In the genomic region with DNA sequence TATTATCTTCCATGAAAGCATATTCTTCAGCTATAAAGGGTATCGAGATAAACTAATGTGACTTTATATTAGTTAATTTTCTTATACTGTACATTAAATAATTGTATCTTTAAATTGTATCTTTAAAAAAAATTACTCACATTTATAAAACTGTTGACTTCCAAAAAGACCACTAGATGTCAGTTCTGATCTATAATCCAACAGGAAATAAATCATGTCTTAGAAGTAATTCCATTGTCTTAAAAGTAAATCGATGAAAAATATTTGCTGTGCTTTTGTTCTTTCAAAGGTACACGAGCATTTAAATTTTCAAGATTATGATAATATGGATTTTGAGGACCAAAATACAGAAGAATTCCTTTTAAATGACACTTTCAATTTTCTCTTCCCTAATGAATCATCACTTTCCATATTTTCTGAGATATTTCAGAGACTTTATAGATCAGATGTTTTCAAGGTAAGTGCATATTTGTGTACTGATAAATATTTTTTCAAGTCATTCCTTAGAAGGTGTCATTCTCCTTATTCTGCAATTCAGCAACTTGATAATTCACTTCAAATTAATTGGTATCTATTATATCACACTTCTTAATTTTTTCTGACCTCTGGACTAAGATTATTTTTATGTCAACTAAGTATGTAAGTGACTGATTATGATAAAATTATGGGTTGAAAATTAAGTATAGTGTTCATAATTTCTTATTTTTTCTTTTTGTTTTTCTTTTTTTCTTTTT, we compare ENCODE assay signal across 10 cellular contexts.
DNase-seq lines count a peak whose midpoint lies in the region; ATAC-seq and TF ChIP-seq lines count a peak whose summit lies in the region.
"Had no signal": no experiment of that assay in that cellular context is flagged by ENCODE, and none has a peak within 500 bp of the region (broad histone marks: within the 10 kb centered on the region; RNA-seq: fewer than 3 reads in every experiment).

No MANE protein-coding gene starts in this region.

- CTCF ChIA-PET in activated CD8-positive, alpha-beta T cell treated with anti-CD3 and anti-CD28 coated beads for 36 hours (lab: Charles Lee), result interaction anchor here (1.0 kb wide), 1 partner anchor 176 kb away, joined by 4 read pairs; no protein-coding TSS in a partner anchor
- CTCF ChIA-PET in activated CD8-positive, alpha-beta T cell treated with anti-CD3 and anti-CD28 coated beads, Interleukin-2, amount 10 ng/mL, durations not matched to agents 7 days and 5 days (lab: Charles Lee), result no interaction called here

- no peaks in the 10 kb centered on the region for H3K36me3 ChIP-seq in skeletal muscle satellite cell (ENCODE audit: insufficient read depth, low read length)

- H3K27ac Mint-ChIP-seq in activated CD8-positive, alpha-beta T cell treated with anti-CD3 and anti-CD28 coated beads for 36 hours, result no peak overlapping the region
- H3K27ac Mint-ChIP-seq in activated CD8-positive, alpha-beta T cell treated with anti-CD3 and anti-CD28 coated beads, Interleukin-2, amount 10 ng/mL, durations not matched to agents 7 days and 5 days, result no peak overlapping the region
- no peak overlapping the region for H3K27ac Mint-ChIP-seq in chondrocyte (ENCODE audit: unreplicated experiment)
- H3K27ac Mint-ChIP-seq: CD4-positive, alpha-beta T cell; dendritic cell treated with granulocyte-macrophage colony-stimulating factor and Interleukin-4, amounts not matched to agents 40 ng/mL and 50 ng/mL, for 4 days had no signal

- no peaks in the 10 kb centered on the region for H3K4me1 ChIP-seq in skeletal muscle satellite cell (ENCODE audit: control insufficient read depth, insufficient read depth, low read length)

- TF ChIP-seq CTCF in activated CD8-positive, alpha-beta T cell treated with anti-CD3 and anti-CD28 coated beads for 36 hours (IDR thresholded peaks at IDR 0.05), result peak; percentile 53
- TF ChIP-seq CTCF in chondrocyte (IDR thresholded peaks at IDR 0.05), result peak; percentile 92

- no peaks in the 10 kb centered on the region for H3K36me3 Mint-ChIP-seq in activated CD8-positive, alpha-beta T cell treated with anti-CD3 and anti-CD28 coated beads for 36 hours (ENCODE audit: low read depth)
- H3K36me3 Mint-ChIP-seq in activated CD8-positive, alpha-beta T cell treated with anti-CD3 and anti-CD28 coated beads, Interleukin-2, amount 10 ng/mL, durations not matched to agents 7 days and 5 days (ENCODE audit: low read depth), result no peaks in the 10 kb centered on the region
- H3K36me3 Mint-ChIP-seq in chondrocyte (ENCODE audit: low read depth), result no peaks in the 10 kb centered on the region

- no peaks in the 10 kb centered on the region for H3K9me3 ChIP-seq in skeletal muscle satellite cell (replicated peaks; ENCODE audit: low read length)

- H3K4me3 Mint-ChIP-seq in activated CD8-positive, alpha-beta T cell treated with anti-CD3 and anti-CD28 coated beads for 36 hours, result no peak overlapping the region
- H3K4me3 Mint-ChIP-seq in activated CD8-positive, alpha-beta T cell treated with anti-CD3 and anti-CD28 coated beads, Interleukin-2, amount 10 ng/mL, durations not matched to agents 7 days and 5 days, result no peak overlapping the region
- no peak overlapping the region for H3K4me3 Mint-ChIP-seq in chondrocyte (ENCODE audit: unreplicated experiment)
- H3K4me3 Mint-ChIP-seq: CD4-positive, alpha-beta T cell; dendritic cell treated with granulocyte-macrophage colony-stimulating factor and Interleukin-4, amounts not matched to agents 40 ng/mL and 50 ng/mL, for 4 days had no signal

- no peak for ATAC-seq in activated CD8-positive, alpha-beta T cell treated with anti-CD3 and anti-CD28 coated beads for 36 hours
- ATAC-seq in activated CD8-positive, alpha-beta T cell treated with anti-CD3 and anti-CD28 coated beads, Interleukin-2, amount 10 ng/mL, durations not matched to agents 7 days and 5 days, result no peak
- ATAC-seq in HG03175 (IDR thresholded peaks at IDR 0.05; ENCODE audit: unreplicated experiment), result no peak

- H3K27me3 Mint-ChIP-seq in activated CD8-positive, alpha-beta T cell treated with anti-CD3 and anti-CD28 coated beads for 36 hours, result peaks cover 4% of the 10 kb centered on the region
- H3K27me3 Mint-ChIP-seq in activated CD8-positive, alpha-beta T cell treated with anti-CD3 and anti-CD28 coated beads, Interleukin-2, amount 10 ng/mL, durations not matched to agents 7 days and 5 days (ENCODE audit: low read depth), result peaks cover 4% of the 10 kb centered on the region
- no peaks in the 10 kb centered on the region for H3K27me3 Mint-ChIP-seq in chondrocyte (ENCODE audit: low read depth)
- H3K27me3 Mint-ChIP-seq: dendritic cell treated with granulocyte-macrophage colony-stimulating factor and Interleukin-4, amounts not matched to agents 40 ng/mL and 50 ng/mL, for 4 days had no signal

- H3K4me3 ChIP-seq in skeletal muscle satellite cell (ENCODE audit: low read length), result no peak overlapping the region

- no peaks in the 10 kb centered on the region for H3K27me3 ChIP-seq in skeletal muscle satellite cell (ENCODE audit: control insufficient read depth, insufficient read depth, low read length)

- intact Hi-C loops in activated CD8-positive, alpha-beta T cell treated with anti-CD3 and anti-CD28 coated beads for 36 hours (cut with micrococcal nuclease), result no loop called here

- POLR2A ChIA-PET in activated CD8-positive, alpha-beta T cell treated with anti-CD3 and anti-CD28 coated beads for 36 hours (lab: Charles Lee), result no interaction called here
- POLR2A ChIA-PET in activated CD8-positive, alpha-beta T cell treated with anti-CD3 and anti-CD28 coated beads, Interleukin-2, amount 10 ng/mL, durations not matched to agents 7 days and 5 days (lab: Charles Lee), result no interaction called here

- no peak overlapping the region for H3K4me2 ChIP-seq in skeletal muscle satellite cell (ENCODE audit: low read length)

- H3K9ac ChIP-seq in skeletal muscle satellite cell (ENCODE audit: low read depth, low read length), result peak overlapping the region; percentile 34

- no peaks in the 10 kb centered on the region for H3K9me3 Mint-ChIP-seq in activated CD8-positive, alpha-beta T cell treated with anti-CD3 and anti-CD28 coated beads for 36 hours
- H3K9me3 Mint-ChIP-seq in activated CD8-positive, alpha-beta T cell treated with anti-CD3 and anti-CD28 coated beads, Interleukin-2, amount 10 ng/mL, durations not matched to agents 7 days and 5 days (ENCODE audit: insufficient read depth), result no peaks in the 10 kb centered on the region
- no peaks in the 10 kb centered on the region for H3K9me3 Mint-ChIP-seq in chondrocyte (ENCODE audit: low read depth)
- H3K9me3 Mint-ChIP-seq: CD4-positive, alpha-beta T cell; dendritic cell treated with granulocyte-macrophage colony-stimulating factor and Interleukin-4, amounts not matched to agents 40 ng/mL and 50 ng/mL, for 4 days had no signal

- no peak for DNase-seq in activated CD8-positive, alpha-beta T cell treated with anti-CD3 and anti-CD28 coated beads for 36 hours
- no peak for DNase-seq in activated CD8-positive, alpha-beta T cell treated with anti-CD3 and anti-CD28 coated beads, Interleukin-2, amount 10 ng/mL, durations not matched to agents 7 days and 5 days
- peak; percentile 69 for DNase-seq in NCI-H1694 treated with DMSO at 0.1 percent for 48 hours (lab: John Stamatoyannopoulos, UW)
- DNase-seq in chondrocyte (ENCODE audit: low spot score), result no peak
- DNase-seq in stimulated activated naive CD4-positive, alpha-beta T cell treated with Interleukin-2 at 50 U/mL for 16 hours (lab: John Stamatoyannopoulos, UW), result no peak
- no peak for DNase-seq in NCI-H524 treated with DMSO at 0.1 percent for 48 hours (lab: John Stamatoyannopoulos, UW)
- DNase-seq: CD4-positive, alpha-beta T cell had no signal

- H3K4me1 Mint-ChIP-seq in activated CD8-positive, alpha-beta T cell treated with anti-CD3 and anti-CD28 coated beads for 36 hours (ENCODE audit: low read depth), result no peaks in the 10 kb centered on the region
- no peaks in the 10 kb centered on the region for H3K4me1 Mint-ChIP-seq in activated CD8-positive, alpha-beta T cell treated with anti-CD3 and anti-CD28 coated beads, Interleukin-2, amount 10 ng/mL, durations not matched to agents 7 days and 5 days (ENCODE audit: low read depth)
- no peaks in the 10 kb centered on the region for H3K4me1 Mint-ChIP-seq in chondrocyte (ENCODE audit: low read depth)
